8 cellular contexts compared by ENCODE assay signal in genomic region chr1:6743189-6744101, GRCh38. TPM values are rescaled to one million over a fixed set of nuclear protein-coding genes. Genes with fewer than 3 reads are reported as not detected.
DNase-seq lines count a peak whose midpoint lies in the region; ATAC-seq, FAIRE-seq and TF ChIP-seq lines count a peak whose summit lies in the region.

No MANE protein-coding gene starts in this region.

- no peak for TF ChIP-seq RAD21 in K562 (CRISPR knock-in tag; conservative IDR thresholded peaks at IDR 0.05 in 1 of 2, IDR thresholded peaks at IDR 0.05 in 1 of 2)

- no peak overlapping the region for H3K4me3 ChIP-seq in K562
- H3K4me3 ChIP-seq in kidney epithelial cell (ENCODE audit: low read depth, low read length): no peak overlapping the region
- H3K4me3 ChIP-seq in subcutaneous abdominal adipose tissue (ENCODE audit: low read depth in 1 of 5, low read length in 5 of 5): peak overlapping the region in 4 of 5 donors; percentile 11 to 48 (median 24)

- H3K27me3 ChIP-seq in K562 (ENCODE audit: control insufficient read depth in 2 of 2, insufficient read depth in 2 of 2, low read length in 2 of 2) (peaks cover 9 to 37% of the 10 kb centered on the region in 2 experiments), kidney epithelial cell (ENCODE audit: control insufficient read depth, insufficient read depth, low read length) (no peaks in the 10 kb centered on the region), subcutaneous abdominal adipose tissue (ENCODE audit: control insufficient read depth in 5 of 5, insufficient read depth in 4 of 5, low read length in 5 of 5) (no peaks in the 10 kb centered on the region)

- H3K36me3 ChIP-seq in K562 (ENCODE audit: control insufficient read depth, insufficient read depth, low read length) (no peaks in the 10 kb centered on the region), kidney epithelial cell (ENCODE audit: control insufficient read depth, insufficient read depth, low read length) (no peaks in the 10 kb centered on the region), subcutaneous abdominal adipose tissue (ENCODE audit: control insufficient read depth in 5 of 5, insufficient read depth in 5 of 5, low read length in 5 of 5) (no peaks in the 10 kb centered on the region)

- POLR2A ChIA-PET in K562 (lab: Yijun Ruan, JAX): interaction anchor here (0.6 to 1.1 kb wide), 6 partner anchors 9 to 316 kb away, joined by 3 to 6 read pairs (median 3); no protein-coding TSS in a partner anchor

- intact Hi-C loops in K562 (cut with micrococcal nuclease): loop anchor here (5.0 kb wide), 1 partner anchor 219 kb away; no protein-coding TSS in a partner anchor

- TF ChIP-seq CTCF in K562 (IDR thresholded peaks at IDR 0.05 in 2 of 3, conservative IDR thresholded peaks at IDR 0.05 in 1 of 3; ENCODE audit: insufficient read depth in 2 of 3, low read depth in 1 of 3, low read length in 3 of 3) (no peak), kidney epithelial cell (IDR thresholded peaks at IDR 0.05; ENCODE audit: insufficient read depth, low read length, poor library complexity, severe bottlenecking) (no peak)

- H3K4me2 ChIP-seq in K562 (ENCODE audit: insufficient read depth, low read length): peak overlapping the region; percentile 10

- ATAC-seq in K562: peak; percentile 75

- WGBS in K562 (ENCODE audit: insufficient coverage, low coverage, missing lambda C conversion rate): 13% methylated on average over 20 of the region's 20 CpGs

- TF ChIP-seq POLR2A in K562 (conservative IDR thresholded peaks at IDR 0.05): no peak

- no peaks in the 10 kb centered on the region for H3K79me2 ChIP-seq in K562 (ENCODE audit: control insufficient read depth, insufficient read depth, low read length)

- H3K27ac ChIP-seq in K562 (ENCODE audit: extremely low read depth, low read depth, low read length) (0 out of 3 replicates have a peak overlapping the region, but pooled peaks have one; percentile 9), subcutaneous abdominal adipose tissue (ENCODE audit: low read depth, low read length) (peak overlapping the region; percentile 54)

- H3K4me1 ChIP-seq in K562 (replicated peaks in 1 of 2; ENCODE audit: control insufficient read depth in 2 of 2, insufficient read depth in 2 of 2, low read length in 2 of 2) (peaks cover 9 to 15% of the 10 kb centered on the region in 2 experiments; a peak in 4 of 5 replicates), subcutaneous abdominal adipose tissue (ENCODE audit: control insufficient read depth in 5 of 5, insufficient read depth in 5 of 5, low read length in 5 of 5) (peaks cover 6 to 14% (median 12%) of the 10 kb centered on the region in 5 donors)

- BruUV-seq in K562 (replicated peaks; lab: Mats Ljungman, UMichigan): no TSS peak

- H3K9me3 ChIP-seq in K562 (replicated peaks; ENCODE audit: control insufficient read depth, insufficient read depth, low read depth, low read length): no peaks in the 10 kb centered on the region
- H3K9me3 ChIP-seq in subcutaneous abdominal adipose tissue (ENCODE audit: control insufficient read depth in 5 of 5, low read length in 5 of 5): peaks cover 0 to 4% (median 3%) of the 10 kb centered on the region in 5 donors

- in situ Hi-C loops in K562 (cut with MboI): no loop called here

- peak overlapping the region; percentile 28 for H2AFZ ChIP-seq in K562 (ENCODE audit: low read depth, low read length)

- no peaks in the 10 kb centered on the region for H3K9me1 ChIP-seq in K562 (ENCODE audit: control insufficient read depth, insufficient read depth, low read length)

- peak; percentile 59 for FAIRE-seq in K562 (lab: Jason Lieb, UNC)

- H3K9ac ChIP-seq in K562 (ENCODE audit: insufficient read depth in 1 of 2, low read depth in 2 of 2, low read length in 2 of 2) (0 out of 4 replicates have a peak overlapping the region, but pooled peaks of 1 of the 2 experiments have one; percentile 22), subcutaneous abdominal adipose tissue (ENCODE audit: low read length in 5 of 5) (peak overlapping the region in 1 of 5 donors; percentile 65)

- CTCF ChIA-PET in K562 (lab: Yijun Ruan, JAX; ENCODE audit: low intra/inter-chr PET ratio): no interaction called here

- H4K20me1 ChIP-seq in K562 (replicated peaks; ENCODE audit: control insufficient read depth, insufficient read depth, low read length): no peaks in the 10 kb centered on the region

- peak; percentile 47 for DNase-seq in NCI-H748 (lab: John Stamatoyannopoulos, UW; ENCODE audit: unreplicated experiment)
- no peak for DNase-seq in NCI-H748 treated with DMSO at 0.1 percent for 48 hours (lab: John Stamatoyannopoulos, UW)
- peak; percentile 87 for DNase-seq in NOMO-1 treated with DMSO at 0.1 percent for 48 hours (lab: John Stamatoyannopoulos, UW; ENCODE audit: unreplicated experiment)
- DNase-seq in K562 (ENCODE audit: extremely low read depth in 1 of 4, low spot score in 3 of 4): peak in 2 of 4 experiments; percentile 9 to 40
- DNase-seq in kidney epithelial cell (ENCODE audit: low read depth): peak; percentile 26
- no peak for DNase-seq in NCI-H1048 (lab: John Stamatoyannopoulos, UW)
- DNase-seq in DMS153 treated with DMSO at 0.1 percent for 48 hours (lab: John Stamatoyannopoulos, UW; ENCODE audit: unreplicated experiment): no peak

- TF ChIP-seq EP300 in K562 (IDR thresholded peaks at IDR 0.05; ENCODE audit: low read length): no peak

TF ChIP-seq in K562, 482 proteins besides CTCF, POLR2A, EP300 and RAD21 (continues in another document):
- peak; percentile 20; the same call in 1 of the 2 replicates for TF ChIP-seq JUND (IDR thresholded peaks at IDR 0.05; ENCODE audit: borderline replicate concordance, low read depth, low read length)
- no peak; the same call in 2 of the 3 replicates for TF ChIP-seq JUND (tag; IDR thresholded peaks at IDR 0.05; ENCODE audit: borderline replicate concordance, low read depth, low read length)
- 0 out of 2 replicates have a peak, but pooled peaks have one; percentile 25 for TF ChIP-seq L3MBTL2 (IDR thresholded peaks at IDR 0.05)
- no peak for TF ChIP-seq CBX3 (IDR thresholded peaks at IDR 0.05; ENCODE audit: borderline replicate concordance in 1 of 2, low read length in 2 of 2)
- TF ChIP-seq ZFP36 (IDR thresholded peaks at IDR 0.05; ENCODE audit: low read depth, low read length, partially characterized antibody): no peak
- TF ChIP-seq, protein P1, sequence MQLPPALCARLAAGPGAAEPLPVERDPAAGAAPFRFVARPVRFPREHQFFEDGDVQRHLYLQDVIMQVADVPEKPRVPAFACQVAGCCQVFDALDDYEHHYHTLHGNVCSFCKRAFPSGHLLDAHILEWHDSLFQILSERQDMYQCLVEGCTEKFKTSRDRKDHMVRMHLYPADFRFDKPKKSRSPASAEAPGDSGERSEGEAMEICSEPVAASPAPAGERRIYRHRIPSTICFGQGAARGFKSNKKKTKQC (CRISPR knock-in tag; IDR thresholded peaks at IDR 0.05): 0 out of 2 replicates have a peak, but pooled peaks have one; percentile 34
- TF ChIP-seq ZNF766 (CRISPR knock-in tag; conservative IDR thresholded peaks at IDR 0.05): no peak
- no peak for TF ChIP-seq SRSF7 (optimal IDR thresholded peaks at IDR 0.05; ENCODE audit: low read depth, low read length)
- TF ChIP-seq, protein P2, sequence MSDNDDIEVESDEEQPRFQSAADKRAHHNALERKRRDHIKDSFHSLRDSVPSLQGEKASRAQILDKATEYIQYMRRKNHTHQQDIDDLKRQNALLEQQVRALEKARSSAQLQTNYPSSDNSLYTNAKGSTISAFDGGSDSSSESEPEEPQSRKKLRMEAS (CRISPR knock-in tag; IDR thresholded peaks at IDR 0.05): 0 out of 2 replicates have a peak, but pooled peaks have one; percentile 28

RNA-seq across cellular contexts. Expression of gene CAMTA1, which starts 41.8 kb away (rescaled TPM):
- 20.6 and 31.7 TPM in 2 replicates for total RNA-seq in K562 (2011; cell fraction: chromatin; rRNA removed; ENCODE audit: low replicate concordance)
- 11.8 and 14.1 TPM in 2 replicates for total RNA-seq in K562 (2011; cell fraction: nucleolus; rRNA removed)
- total RNA-seq in K562 (2011; cell fraction: nucleoplasm; rRNA removed): 35.6 and 49.6 TPM in 2 replicates
- 41.8 and 43.9 TPM in 2 replicates for total RNA-seq in K562 (2014; rRNA removed)
- 61.2 and 66.8 TPM in 2 replicates for total RNA-seq in K562 (2014; rRNA removed; fragmentation: Illumina TruSeq; extraction: Trizol)
- total RNA-seq in K562 (2015; rRNA removed; fragmentation: Illumina TruSeq; extraction: Trizol): 53.0 and 65.9 TPM in 2 replicates
- 72.4 and 74.7 TPM in 2 replicates for total RNA-seq in K562 (2021)
- polyA plus RNA-seq in K562 (2011; rRNA removed): 45.4 and 57.4 TPM in 2 replicates
- polyA plus RNA-seq in K562 (2011; cell fraction: cytosol; rRNA removed): 13.7 and 47.2 TPM in 2 replicates
- polyA plus RNA-seq in K562 (2011; cell fraction: nucleus; rRNA removed): 11.8 and 21.1 TPM in 2 replicates
- polyA plus RNA-seq in K562 (2012): 58.8 and 114 TPM in 2 replicates
- 137 and 161 TPM in 2 replicates for polyA plus RNA-seq in K562 (2014; fragmentation: Illumina TruSeq; extraction: Trizol)
- 10 to 100 TPM; 59.8 to 77.4 TPM for polyA plus RNA-seq in K562 (2014; fragmentation: Nextera tagmentation; extraction: Ambion mirVana)
- 81.0 and 98.3 TPM in 2 replicates for polyA plus RNA-seq in K562 (2014; rRNA removed)
- 19.2 and 21.2 TPM in 2 replicates for polyA minus RNA-seq in K562 (2011; rRNA and poly(A)+ RNA removed)
- 10.4 and 12.7 TPM in 2 replicates for polyA minus RNA-seq in K562 (2011; cell fraction: cytosol; rRNA and poly(A)+ RNA removed)
- 12.7 and 15.7 TPM in 2 replicates for polyA minus RNA-seq in K562 (2011; cell fraction: nucleus; rRNA and poly(A)+ RNA removed)
- 74.6 and 76.5 TPM in 2 replicates for total RNA-seq in kidney epithelial cell

RNA-seq across cellular contexts. Expression of gene DNAJC11, which starts 41.8 kb away (rescaled TPM):
- 233 and 279 TPM in 2 replicates for total RNA-seq in K562 (2011; cell fraction: chromatin; rRNA removed; ENCODE audit: low replicate concordance)
- total RNA-seq in K562 (2011; cell fraction: nucleolus; rRNA removed): 86.2 and 87.8 TPM in 2 replicates
- total RNA-seq in K562 (2011; cell fraction: nucleoplasm; rRNA removed): 111 and 125 TPM in 2 replicates
- 67.5 and 87.3 TPM in 2 replicates for total RNA-seq in K562 (2014; rRNA removed)
- 78.9 and 86.4 TPM in 2 replicates for total RNA-seq in K562 (2014; rRNA removed; fragmentation: Illumina TruSeq; extraction: Trizol)
- total RNA-seq in K562 (2015; rRNA removed; fragmentation: Illumina TruSeq; extraction: Trizol): 76.6 and 81.4 TPM in 2 replicates
- 115 and 121 TPM in 2 replicates for total RNA-seq in K562 (2021)
- polyA plus RNA-seq in K562 (2011; rRNA removed): 42.2 and 52.7 TPM in 2 replicates
- polyA plus RNA-seq in K562 (2011; cell fraction: cytosol; rRNA removed): 36.5 and 45.3 TPM in 2 replicates
- 123 and 138 TPM in 2 replicates for polyA plus RNA-seq in K562 (2011; cell fraction: nucleus; rRNA removed)
- 48.9 and 134 TPM in 2 replicates for polyA plus RNA-seq in K562 (2012)
- 109 and 123 TPM in 2 replicates for polyA plus RNA-seq in K562 (2014; fragmentation: Illumina TruSeq; extraction: Trizol)
- polyA plus RNA-seq in K562 (2014; fragmentation: Nextera tagmentation; extraction: Ambion mirVana): 10 to 100 TPM; 14.1 to 23.2 TPM
- 79.0 and 81.4 TPM in 2 replicates for polyA plus RNA-seq in K562 (2014; rRNA removed)
- 62.9 and 63.5 TPM in 2 replicates for polyA minus RNA-seq in K562 (2011; rRNA and poly(A)+ RNA removed)
- polyA minus RNA-seq in K562 (2011; cell fraction: cytosol; rRNA and poly(A)+ RNA removed): 33.0 and 35.0 TPM in 2 replicates
- polyA minus RNA-seq in K562 (2011; cell fraction: nucleus; rRNA and poly(A)+ RNA removed): 33.3 and 61.1 TPM in 2 replicates
- 35.6 and 46.7 TPM in 2 replicates for total RNA-seq in kidney epithelial cell

Comparison
In these comparisons a context has a peak if more than half of its experiments do, and no peak if none do; other contexts are left out.
1. DNase-seq: peak in NCI-H748 (single experiment), NOMO-1 treated with DMSO at 0.1 percent for 48 hours (single experiment) and kidney epithelial cell (single experiment); none in NCI-H748 treated with DMSO at 0.1 percent for 48 hours (single experiment), NCI-H1048 (single experiment) and DMS153 treated with DMSO at 0.1 percent for 48 hours (single experiment).
2. H3K4me3 ChIP-seq: peak in subcutaneous abdominal adipose tissue (4 of 5); none in K562 (single experiment) and kidney epithelial cell (single experiment).